ENCODE assay signal across 22 cellular contexts in genomic region chr5:153211052-153211451, GRCh38.
"Had no signal": no experiment of that assay in that cellular context is flagged by ENCODE, and none has a peak within 500 bp of the region (broad histone marks: within the 10 kb centered on the region; RNA-seq: fewer than 3 reads in every experiment).

No MANE protein-coding gene starts in this region.

- H3K9me3 Mint-ChIP-seq: endodermal cell had no signal

- H3K4me3 Mint-ChIP-seq: activated CD4-positive, alpha-beta memory T cell treated with anti-CD3 and anti-CD28 coated beads for 36 hours; activated naive CD4-positive, alpha-beta T cell treated with anti-CD3 and anti-CD28 coated beads for 36 hours; activated T-cell treated with anti-CD3 and anti-CD28 coated beads, Interleukin-2, amount 50 U/mL, for 72 hours; endodermal cell; natural killer cell treated with Interleukin-12 subunit alpha and Interleukin-12 subunit beta and Interleukin-15 and Interleukin-18, amount 100 ng/mL, for 72 hours had no signal

- DNase-seq: activated CD4-positive, alpha-beta memory T cell treated with anti-CD3 and anti-CD28 coated beads for 36 hours; activated CD4-positive, alpha-beta T cell treated with anti-CD3 and anti-CD28 coated beads for 48 hours; activated CD4-positive, CD25-positive, alpha-beta regulatory T cell; activated effector memory CD4-positive, alpha-beta T cell treated with Interleukin-2 at 50 U/mL for 16 hours; activated naive CD4-positive, alpha-beta T cell treated with anti-CD3 and anti-CD28 coated beads for 36 hours; activated T-cell treated with anti-CD3 and anti-CD28 coated beads, Interleukin-2, amount 50 U/mL, for 72 hours; amygdala; colonic mucosa; endodermal cell; esophagus squamous epithelium; gastrocnemius medialis; hippocampal formation; left ventricle myocardium superior; mammary epithelial cell; midbrain; pancreas; psoas muscle; right cardiac atrium; stimulated activated CD4-positive, alpha-beta T cell treated with anti-CD3 and anti-CD28 coated beads, Interleukin-4, amount 100 ng/mL, for 24 hours; stimulated activated naive CD8-positive, alpha-beta T cell treated with anti-CD3 and anti-CD28 coated beads, Interleukin-15, Interleukin-2, amounts not matched to agents 100 U/mL and 50 U/mL, for 24 hours; upper lobe of right lung had no signal

- H3K27me3 Mint-ChIP-seq: activated CD4-positive, alpha-beta memory T cell treated with anti-CD3 and anti-CD28 coated beads for 36 hours; natural killer cell treated with Interleukin-12 subunit alpha and Interleukin-12 subunit beta and Interleukin-15 and Interleukin-18, amount 100 ng/mL, for 72 hours had no signal

- ATAC-seq: activated T-cell treated with anti-CD3 and anti-CD28 coated beads, Interleukin-2, amount 50 U/mL, for 72 hours; gastrocnemius medialis; left ventricle myocardium superior; natural killer cell treated with Interleukin-12 subunit alpha and Interleukin-12 subunit beta and Interleukin-15 and Interleukin-18, amount 100 ng/mL, for 72 hours; pancreas; psoas muscle; right cardiac atrium; stimulated activated naive CD8-positive, alpha-beta T cell treated with anti-CD3 and anti-CD28 coated beads, Interleukin-15, Interleukin-2, amounts not matched to agents 100 U/mL and 50 U/mL, for 24 hours; upper lobe of right lung had no signal

- H3K36me3 Mint-ChIP-seq: activated CD4-positive, alpha-beta memory T cell treated with anti-CD3 and anti-CD28 coated beads for 36 hours had no signal

- H3K27ac Mint-ChIP-seq: activated CD4-positive, alpha-beta memory T cell treated with anti-CD3 and anti-CD28 coated beads for 36 hours; activated naive CD4-positive, alpha-beta T cell treated with anti-CD3 and anti-CD28 coated beads for 36 hours; activated T-cell treated with anti-CD3 and anti-CD28 coated beads, Interleukin-2, amount 50 U/mL, for 72 hours; endodermal cell; natural killer cell treated with Interleukin-12 subunit alpha and Interleukin-12 subunit beta and Interleukin-15 and Interleukin-18, amount 100 ng/mL, for 72 hours had no signal
